Comparison of ENCODE assay signal across 25 cellular contexts in the genomic region with DNA sequence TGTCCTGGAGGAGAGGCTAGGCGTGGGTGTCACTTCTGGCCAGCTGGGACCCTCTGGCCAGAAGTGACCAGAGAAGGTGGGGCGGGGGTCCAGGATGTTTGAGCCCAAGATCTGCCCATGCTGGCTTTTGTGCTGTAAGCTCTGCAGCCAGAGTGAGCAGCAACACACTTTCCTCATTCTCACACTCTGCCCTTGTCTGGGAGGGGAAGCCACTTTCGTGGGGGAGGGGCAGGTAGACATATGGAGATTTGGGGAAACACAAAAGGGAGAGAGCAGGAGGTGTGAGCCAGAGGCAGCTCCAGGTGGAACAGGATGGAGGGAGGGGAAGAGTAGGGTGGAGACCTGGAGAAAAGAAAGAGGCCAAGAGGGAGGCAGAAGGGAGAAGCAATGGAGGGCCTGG. TPM values are rescaled to one million over a fixed set of nuclear protein-coding genes. Genes with fewer than 3 reads are reported as not detected.
"Had no signal": no experiment of that assay in that cellular context is flagged by ENCODE, and none has a peak within 500 bp of the region (broad histone marks: within the 10 kb centered on the region; RNA-seq: fewer than 3 reads in every experiment).

No MANE protein-coding gene starts in this region.

- H3K36me3 ChIP-seq: cardiac muscle cell, sigmoid colon, thoracic aorta, upper lobe of left lung had no signal

- DNase-seq: activated CD4-positive, alpha-beta T cell treated with anti-CD3 and anti-CD28 coated beads, Interleukin-2, amount 50 U/mL, for 4 hours; activated CD4-positive, CD25-positive, alpha-beta regulatory T cell treated with anti-CD3 and anti-CD28 coated beads, Interleukin-2, amount 50 U/mL, for 72 hours; activated T-cell treated with anti-CD3 and anti-CD28 coated beads for 4 hours; amygdala; dorsolateral prefrontal cortex; foreskin fibroblast; midbrain; nephron progenitor cell; nucleus accumbens; sigmoid colon; stimulated activated CD4-positive, alpha-beta T cell treated with anti-CD3 and anti-CD28 coated beads, Interleukin-4, amount 100 ng/mL, for 4 hours; stimulated activated naive B cell treated with anti-CD40 and anti-IgM and Interleukin-4, amounts not matched to agents 10 μg/mL and 1 μg/mL and 100 μg/mL, for 72 hours; T-cell; T1000; upper lobe of left lung had no signal

- H3K27me3 Mint-ChIP-seq: activated naive CD8-positive, alpha-beta T cell had no signal

- H3K36me3 Mint-ChIP-seq: activated naive CD8-positive, alpha-beta T cell; stimulated activated naive B cell treated with anti-CD40 and anti-IgM and Interleukin-4, amounts not matched to agents 10 μg/mL and 1 μg/mL and 100 μg/mL, for 72 hours; T-cell had no signal

- H3K27ac ChIP-seq: cardiac muscle cell, dorsolateral prefrontal cortex, epithelial cell of prostate, sigmoid colon, thoracic aorta, upper lobe of left lung had no signal

- H3K4me3 Mint-ChIP-seq: activated naive CD8-positive, alpha-beta T cell; activated T-helper 1 cell treated with anti-CD3 and anti-CD28 coated beads, Interleukin-12 subunit alpha, Interleukin-12 subunit beta, Interleukin-2, Interleukin-4 antibody, amounts not matched to agents 30 ng/mL and 10 ng/mL and 1 ng/mL, durations not matched to agents 14 hours and 24 hours and 36 hours; nephron progenitor cell; stimulated activated naive B cell treated with anti-CD40 and anti-IgM and Interleukin-4, amounts not matched to agents 10 μg/mL and 1 μg/mL and 100 μg/mL, for 72 hours had no signal

- H3K4me1 Mint-ChIP-seq: stimulated activated naive B cell treated with anti-CD40 and anti-IgM and Interleukin-4, amounts not matched to agents 10 μg/mL and 1 μg/mL and 100 μg/mL, for 72 hours had no signal

- ATAC-seq: left lobe of liver; stimulated activated naive B cell treated with anti-CD40 and anti-IgM and Interleukin-4, amounts not matched to agents 10 μg/mL and 1 μg/mL and 100 μg/mL, for 72 hours; T-cell had no signal

- H3K4me1 ChIP-seq: sigmoid colon, upper lobe of left lung had no signal

- H3K27ac Mint-ChIP-seq: activated naive CD8-positive, alpha-beta T cell; activated T-helper 1 cell treated with anti-CD3 and anti-CD28 coated beads, Interleukin-12 subunit alpha, Interleukin-12 subunit beta, Interleukin-2, Interleukin-4 antibody, amounts not matched to agents 30 ng/mL and 10 ng/mL and 1 ng/mL, durations not matched to agents 14 hours and 24 hours and 36 hours; nephron progenitor cell; stimulated activated naive B cell treated with anti-CD40 and anti-IgM and Interleukin-4, amounts not matched to agents 10 μg/mL and 1 μg/mL and 100 μg/mL, for 72 hours; T-cell had no signal

- H3K27me3 ChIP-seq: cardiac muscle cell, sigmoid colon, upper lobe of left lung had no signal

- H3K4me3 ChIP-seq: cardiac muscle cell, dorsolateral prefrontal cortex, sigmoid colon, thoracic aorta, upper lobe of left lung had no signal

- H3K9me3 Mint-ChIP-seq: activated T-helper 1 cell treated with anti-CD3 and anti-CD28 coated beads, Interleukin-12 subunit alpha, Interleukin-12 subunit beta, Interleukin-2, Interleukin-4 antibody, amounts not matched to agents 30 ng/mL and 10 ng/mL and 1 ng/mL, durations not matched to agents 14 hours and 24 hours and 36 hours; nephron progenitor cell; stimulated activated naive B cell treated with anti-CD40 and anti-IgM and Interleukin-4, amounts not matched to agents 10 μg/mL and 1 μg/mL and 100 μg/mL, for 72 hours; T-cell had no signal

RNA-seq across cellular contexts. Expression of a gene that starts 31.5 kb away (rescaled TPM):
- total RNA-seq: activated T-helper 1 cell treated with anti-CD3 and anti-CD28 coated beads, Interleukin-12 subunit alpha, Interleukin-12 subunit beta, Interleukin-2, Interleukin-4 antibody, amounts not matched to agents 30 ng/mL and 10 ng/mL and 1 ng/mL, durations not matched to agents 14 hours and 24 hours and 36 hours; glomerular endothelial cell; lung microvascular endothelial cell; renal cortical epithelial cell; T-cell had no signal
- polyA plus RNA-seq: keratinocyte had no signal

RNA-seq across cellular contexts. Expression of a gene that starts 56.9 kb away (rescaled TPM):
- total RNA-seq: activated T-helper 1 cell treated with anti-CD3 and anti-CD28 coated beads, Interleukin-12 subunit alpha, Interleukin-12 subunit beta, Interleukin-2, Interleukin-4 antibody, amounts not matched to agents 30 ng/mL and 10 ng/mL and 1 ng/mL, durations not matched to agents 14 hours and 24 hours and 36 hours; cardiac muscle cell; glomerular endothelial cell; lung microvascular endothelial cell; renal cortical epithelial cell; sigmoid colon; T-cell; thoracic aorta had no signal
- polyA plus RNA-seq: cardiac muscle cell, keratinocyte, sigmoid colon had no signal
